In genomic region chr1:161190962-161191521, GRCh38 we compare ENCODE assay signal across 19 cellular contexts. TPM values are rescaled to one million over a fixed set of nuclear protein-coding genes. Genes with fewer than 3 reads are reported as not detected.
DNase-seq lines count a peak whose midpoint lies in the region; ATAC-seq and TF ChIP-seq lines count a peak whose summit lies in the region.
"Had no signal": no experiment of that assay in that cellular context is flagged by ENCODE, and none has a peak within 500 bp of the region (broad histone marks: within the 10 kb centered on the region; RNA-seq: fewer than 3 reads in every experiment).

No MANE protein-coding gene starts in this region.

- H2BK12ac ChIP-seq in H9 (ENCODE audit: insufficient read length, low read depth, low read length) = no peak overlapping the region

- TF ChIP-seq CTCF in H9 (conservative IDR thresholded peaks at IDR 0.05) (no peak), chondrocyte (IDR thresholded peaks at IDR 0.05) (no peak), OCI-LY7 (conservative IDR thresholded peaks at IDR 0.05; ENCODE audit: low read length) (no peak)

- H4K20me1 ChIP-seq in H9 (ENCODE audit: control insufficient read depth, insufficient read depth, insufficient read length) (no peaks in the 10 kb centered on the region), OCI-LY7 (ENCODE audit: insufficient read depth, low read length) (no peaks in the 10 kb centered on the region)

- H3K4ac ChIP-seq in H9 (ENCODE audit: low read depth, low read length) = no peak overlapping the region

- H3K27ac ChIP-seq in H9 (ENCODE audit: insufficient read length, low read depth, low read length) = no peak overlapping the region
- H3K27ac ChIP-seq in OCI-LY7 (ENCODE audit: low read depth, low read length, poor library complexity, severe bottlenecking) = no peak overlapping the region
- H3K27ac ChIP-seq: body of pancreas, coronary artery, foreskin keratinocyte, left ventricle myocardium inferior had no signal

- H3K4me3 Mint-ChIP-seq in H9 = no peak overlapping the region
- no peak overlapping the region for H3K4me3 Mint-ChIP-seq in chondrocyte (ENCODE audit: unreplicated experiment)
- no peak overlapping the region for H3K4me3 Mint-ChIP-seq in activated CD4-positive, alpha-beta T cell treated with anti-CD3 and anti-CD28 coated beads, Interleukin-2, amount 10 ng/mL, durations not matched to agents 24 days and 14 days
- H3K4me3 Mint-ChIP-seq: activated CD8-positive, alpha-beta T cell treated with anti-CD3 and anti-CD28 coated beads, Interleukin-2, amount 10 ng/mL, durations not matched to agents 7 days and 5 days; activated naive CD4-positive, alpha-beta T cell treated with anti-CD3 and anti-CD28 coated beads, Interleukin-2, amount 50 U/mL, for 24 hours; activated T-cell treated with anti-CD3 and anti-CD28 coated beads, Interleukin-2, amount 50 U/mL, for 4 hours had no signal

- no peaks in the 10 kb centered on the region for H3K9me3 Mint-ChIP-seq in H9
- no peaks in the 10 kb centered on the region for H3K9me3 Mint-ChIP-seq in chondrocyte (ENCODE audit: low read depth)
- H3K9me3 Mint-ChIP-seq in activated CD4-positive, alpha-beta T cell treated with anti-CD3 and anti-CD28 coated beads, Interleukin-2, amount 10 ng/mL, durations not matched to agents 24 days and 14 days = no peaks in the 10 kb centered on the region
- H3K9me3 Mint-ChIP-seq: activated naive CD4-positive, alpha-beta T cell treated with anti-CD3 and anti-CD28 coated beads, Interleukin-2, amount 50 U/mL, for 24 hours; activated T-cell treated with anti-CD3 and anti-CD28 coated beads, Interleukin-2, amount 50 U/mL, for 4 hours had no signal

- H2BK15ac ChIP-seq in H9 (ENCODE audit: low read depth, low read length) = no peak overlapping the region

- no peak overlapping the region for H2BK20ac ChIP-seq in H9 (ENCODE audit: low read depth, low read length, poor library complexity, severe bottlenecking)

- CTCF ChIA-PET in OCI-LY7 (lab: Charles Lee; ENCODE audit: unreplicated experiment) = interaction anchor here (1.2 to 1.9 kb wide), 3 partner anchors 9 to 35 kb away, joined by 5 to 10 read pairs (median 7); partner anchors contain the start of genes NDUFS2 and TOMM40L

- no peaks in the 10 kb centered on the region for H3K79me2 ChIP-seq in H9 (ENCODE audit: insufficient read depth, low read length)
- H3K79me2 ChIP-seq in OCI-LY7 (ENCODE audit: insufficient read depth, low read depth, low read length) = no peaks in the 10 kb centered on the region

- no peak overlapping the region for H2BK5ac ChIP-seq in H9 (ENCODE audit: insufficient read length, low read length)

- no peaks in the 10 kb centered on the region for H3K9me2 ChIP-seq in OCI-LY7 (ENCODE audit: insufficient read depth, low read length)

- POLR2A ChIA-PET in OCI-LY7 (lab: Charles Lee) = interaction anchor here (1.0 to 2.2 kb wide), 5 partner anchors 8 to 35 kb away, joined by 3 to 5 read pairs (median 5); partner anchors contain the start of genes B4GALT3 and TOMM40L

- H4K8ac ChIP-seq in H9 (replicated peaks; ENCODE audit: insufficient read length, low read depth, low read length) = no peak overlapping the region

- H4K5ac ChIP-seq in H9 (ENCODE audit: insufficient read length, low read depth, low read length) = no peak overlapping the region

- H3K4me2 ChIP-seq in H9 (ENCODE audit: insufficient read depth, insufficient read length, low read length) = no peak overlapping the region
- H3K4me2 ChIP-seq in OCI-LY7 (ENCODE audit: low read length) = no peak overlapping the region

- no peaks in the 10 kb centered on the region for H3K27me3 ChIP-seq in H9 (ENCODE audit: insufficient read depth, low read length)
- H3K27me3 ChIP-seq: body of pancreas, foreskin keratinocyte had no signal

- no peaks in the 10 kb centered on the region for H3K23me2 ChIP-seq in H9 (ENCODE audit: insufficient read length, low read depth, low read length, poor library complexity, severe bottlenecking)

- H3K27ac Mint-ChIP-seq in H9 (peak overlapping the region in 2 of 3 experiments; percentile 49 to 65; a peak in 2 of 7 replicates), chondrocyte (ENCODE audit: unreplicated experiment) (no peak overlapping the region)
- no peak overlapping the region for H3K27ac Mint-ChIP-seq in activated CD4-positive, alpha-beta T cell treated with anti-CD3 and anti-CD28 coated beads, Interleukin-2, amount 10 ng/mL, durations not matched to agents 24 days and 14 days
- H3K27ac Mint-ChIP-seq: activated naive CD4-positive, alpha-beta T cell treated with anti-CD3 and anti-CD28 coated beads, Interleukin-2, amount 50 U/mL, for 24 hours had no signal

- H3K56ac ChIP-seq in H9 (ENCODE audit: insufficient read length, low read depth, low read length) = no peak overlapping the region

- no peak overlapping the region for H4K91ac ChIP-seq in H9 (ENCODE audit: insufficient read length, low read depth, low read length)

- H3K4me3 ChIP-seq in OCI-LY7 (ENCODE audit: low read depth, low read length, poor library complexity, severe bottlenecking) = no peak overlapping the region
- H3K4me3 ChIP-seq: body of pancreas, coronary artery, left ventricle myocardium inferior had no signal

- H3K9ac ChIP-seq in H9 (ENCODE audit: extremely low read depth, insufficient read length, low read length) = no peak overlapping the region

- H2AK5ac ChIP-seq in H9 (ENCODE audit: insufficient read length, low read length) = no peak overlapping the region

- no TSS peak for BruUV-seq in OCI-LY7 (replicated peaks; lab: Mats Ljungman, UMichigan)

- H3K23ac ChIP-seq in H9 (ENCODE audit: insufficient read length, low read depth, low read length) = no peak overlapping the region

- no peaks in the 10 kb centered on the region for H3K27me3 Mint-ChIP-seq in H9 (ENCODE audit: low read depth)
- no peaks in the 10 kb centered on the region for H3K27me3 Mint-ChIP-seq in chondrocyte (ENCODE audit: low read depth)
- H3K27me3 Mint-ChIP-seq in activated CD4-positive, alpha-beta T cell treated with anti-CD3 and anti-CD28 coated beads, Interleukin-2, amount 10 ng/mL, durations not matched to agents 24 days and 14 days = no peaks in the 10 kb centered on the region
- H3K27me3 Mint-ChIP-seq: activated naive CD4-positive, alpha-beta T cell treated with anti-CD3 and anti-CD28 coated beads, Interleukin-2, amount 50 U/mL, for 24 hours had no signal

- H3K79me1 ChIP-seq in H9 (ENCODE audit: insufficient read depth, low read depth, low read length, poor library complexity, severe bottlenecking) = no peaks in the 10 kb centered on the region

- H3K4me1 ChIP-seq in H9 (ENCODE audit: insufficient read depth, low read length) (no peaks in the 10 kb centered on the region), OCI-LY7 (ENCODE audit: insufficient read depth, low read length, poor library complexity, severe bottlenecking) (peaks cover 45% of the 10 kb centered on the region)
- H3K4me1 ChIP-seq: body of pancreas, foreskin keratinocyte had no signal

- H3K36me3 ChIP-seq in OCI-LY7 (ENCODE audit: insufficient read depth, low read length) = no peaks in the 10 kb centered on the region

- no CpG with 5 or more reads among the region's 22 CpGs for WGBS in H9 (ENCODE audit: extremely low coverage, insufficient read length, low lambda C conversion rate)

- no peak overlapping the region for H2AFZ ChIP-seq in H9 (ENCODE audit: low read length)
- H2AFZ ChIP-seq in OCI-LY7 (ENCODE audit: low read length) = no peak overlapping the region

- no peak overlapping the region for H3K18ac ChIP-seq in H9 (ENCODE audit: insufficient read length, low read depth, low read length)

- peak; percentile 27 for DNase-seq in CD1c-positive myeloid dendritic cell (ENCODE audit: extremely low spot score)
- peak; percentile 48 for DNase-seq in H9
- DNase-seq in chondrocyte (ENCODE audit: low spot score) = peak; percentile 68
- peak; percentile 76 for DNase-seq in pons (ENCODE audit: low spot score)
- DNase-seq in OCI-LY7 (ENCODE audit: low spot score) = no peak
- DNase-seq in activated CD4-positive, alpha-beta T cell treated with anti-CD3 and anti-CD28 coated beads, Interleukin-2, amount 10 ng/mL, durations not matched to agents 24 days and 14 days = no peak
- DNase-seq: activated CD8-positive, alpha-beta T cell treated with anti-CD3 and anti-CD28 coated beads, Interleukin-2, amount 10 ng/mL, durations not matched to agents 7 days and 5 days; activated T-cell treated with anti-CD3 and anti-CD28 coated beads, Interleukin-2, amount 50 U/mL, for 4 hours; AML-193; body of pancreas; foreskin keratinocyte; left ventricle myocardium inferior; NCI-H1436 treated with DMSO at 0.1 percent for 48 hours; NCI-H226; occipital lobe; stimulated activated CD4-positive, alpha-beta T cell treated with anti-CD3 and anti-CD28 coated beads, Interleukin-2, amount 100 ng/mL, for 24 hours had no signal

- no peak overlapping the region for H2BK120ac ChIP-seq in H9 (ENCODE audit: low read depth, low read length, poor library complexity, severe bottlenecking)

- intact Hi-C loops in OCI-LY7 (cut with micrococcal nuclease; ENCODE audit: unreplicated experiment) = loop anchor here (5.0 kb wide), 1 partner anchor 191 kb away; no protein-coding TSS in a partner anchor
- intact Hi-C loops in activated CD4-positive, alpha-beta T cell treated with anti-CD3 and anti-CD28 coated beads, Interleukin-2, amount 10 ng/mL, durations not matched to agents 24 days and 14 days (cut with micrococcal nuclease) = no loop called here

- no peak overlapping the region for H3K14ac ChIP-seq in H9 (ENCODE audit: insufficient read depth, low read length)

- H3K36me3 Mint-ChIP-seq in H9 (ENCODE audit: insufficient read depth in 1 of 3, low read depth in 3 of 3) (peaks cover 0 to 27% (median 14%) of the 10 kb centered on the region in 3 experiments; a peak in 4 of 7 replicates), chondrocyte (ENCODE audit: low read depth) (no peaks in the 10 kb centered on the region)
- no peaks in the 10 kb centered on the region for H3K36me3 Mint-ChIP-seq in activated CD4-positive, alpha-beta T cell treated with anti-CD3 and anti-CD28 coated beads, Interleukin-2, amount 10 ng/mL, durations not matched to agents 24 days and 14 days (ENCODE audit: low read depth)
- H3K36me3 Mint-ChIP-seq: activated naive CD4-positive, alpha-beta T cell treated with anti-CD3 and anti-CD28 coated beads, Interleukin-2, amount 50 U/mL, for 24 hours had no signal

- H3K4me1 Mint-ChIP-seq in H9 = peaks cover 3 to 10% of the 10 kb centered on the region in 2 experiments
- peaks cover 3% of the 10 kb centered on the region for H3K4me1 Mint-ChIP-seq in chondrocyte (ENCODE audit: low read depth)
- H3K4me1 Mint-ChIP-seq in activated CD4-positive, alpha-beta T cell treated with anti-CD3 and anti-CD28 coated beads, Interleukin-2, amount 10 ng/mL, durations not matched to agents 24 days and 14 days = peaks cover 44% of the 10 kb centered on the region

- H3T11ph ChIP-seq in H9 (ENCODE audit: low read length) = no peak overlapping the region

- no peak for ATAC-seq in GM21515 (IDR thresholded peaks at IDR 0.05; ENCODE audit: unreplicated experiment)
- ATAC-seq: activated CD8-positive, alpha-beta T cell treated with anti-CD3 and anti-CD28 coated beads, Interleukin-2, amount 10 ng/mL, durations not matched to agents 7 days and 5 days; activated T-cell treated with anti-CD3 and anti-CD28 coated beads, Interleukin-2, amount 50 U/mL, for 4 hours; body of pancreas; foreskin keratinocyte had no signal

- H3K9me3 ChIP-seq in H9 (ENCODE audit: control insufficient read depth, low read depth, low read length) (no peaks in the 10 kb centered on the region), OCI-LY7 (ENCODE audit: low read length) (no peaks in the 10 kb centered on the region)
- H3K9me3 ChIP-seq: body of pancreas, left ventricle myocardium inferior had no signal

RNA-seq across cellular contexts. Expression of gene ADAMTS4, which starts 7.8 kb away (rescaled TPM):
- total RNA-seq in H9 (2021) (7.0 and 9.1 TPM in 2 replicates), chondrocyte (1.5 to 2.8 TPM (median 2.2 TPM) in 3 replicates), OCI-LY7 (2022) (0.07 and 0.15 TPM in 2 replicates)
- total RNA-seq in OCI-LY7 (2014; rRNA removed; shearing (Covaris generic)) = 0.03 TPM in 2 replicates
- total RNA-seq in activated CD4-positive, alpha-beta T cell treated with anti-CD3 and anti-CD28 coated beads, Interleukin-2, amount 10 ng/mL, durations not matched to agents 24 days and 14 days = 0.33 and 0.66 TPM in 2 replicates

RNA-seq across cellular contexts. Expression of gene NDUFS2, which starts 11.1 kb away (rescaled TPM):
- total RNA-seq in H9 (2021) = 80.3 and 84.5 TPM in 2 replicates
- total RNA-seq in chondrocyte = 50.6 to 59.2 TPM (median 55.2 TPM) in 3 replicates
- 62.9 and 76.4 TPM in 2 replicates for total RNA-seq in OCI-LY7 (2014; rRNA removed; shearing (Covaris generic))
- 72.1 and 73.4 TPM in 2 replicates for total RNA-seq in OCI-LY7 (2022)
- 88.4 and 89.6 TPM in 2 replicates for total RNA-seq in activated CD4-positive, alpha-beta T cell treated with anti-CD3 and anti-CD28 coated beads, Interleukin-2, amount 10 ng/mL, durations not matched to agents 24 days and 14 days

RNA-seq across cellular contexts. Expression of gene B4GALT3, which starts 13.7 kb away (rescaled TPM):
- total RNA-seq in H9 (2021) (31.8 and 33.1 TPM in 2 replicates), chondrocyte (22.4 to 23.7 TPM (median 23.0 TPM) in 3 replicates), OCI-LY7 (2022) (41.7 and 49.8 TPM in 2 replicates)
- 36.2 and 39.1 TPM in 2 replicates for total RNA-seq in OCI-LY7 (2014; rRNA removed; shearing (Covaris generic))
- total RNA-seq in activated CD4-positive, alpha-beta T cell treated with anti-CD3 and anti-CD28 coated beads, Interleukin-2, amount 10 ng/mL, durations not matched to agents 24 days and 14 days = 65.1 and 69.9 TPM in 2 replicates

RNA-seq across cellular contexts. Expression of gene FCER1G, which starts 24.1 kb away (rescaled TPM):
- total RNA-seq in H9 (2021) (0.44 and 0.90 TPM in 2 replicates), chondrocyte (not detected in 3 replicates), OCI-LY7 (2022) (0.88 and 1.2 TPM in 2 replicates)
- total RNA-seq in OCI-LY7 (2014; rRNA removed; shearing (Covaris generic)) = 3.2 TPM in 1 of 2 replicates, not detected in the other
- total RNA-seq in activated CD4-positive, alpha-beta T cell treated with anti-CD3 and anti-CD28 coated beads, Interleukin-2, amount 10 ng/mL, durations not matched to agents 24 days and 14 days = 0.63 TPM in 1 of 2 replicates, not detected in the other

RNA-seq across cellular contexts. Expression of gene PPOX, which starts 24.8 kb away (rescaled TPM):
- 33.4 and 39.8 TPM in 2 replicates for total RNA-seq in H9 (2021)
- 21.6 to 38.8 TPM (median 25.6 TPM) in 3 replicates for total RNA-seq in chondrocyte
- total RNA-seq in OCI-LY7 (2014; rRNA removed; shearing (Covaris generic)) = 40.1 and 42.0 TPM in 2 replicates
- total RNA-seq in OCI-LY7 (2022) = 45.5 and 53.2 TPM in 2 replicates
- 28.6 and 31.1 TPM in 2 replicates for total RNA-seq in activated CD4-positive, alpha-beta T cell treated with anti-CD3 and anti-CD28 coated beads, Interleukin-2, amount 10 ng/mL, durations not matched to agents 24 days and 14 days

Comparison
In these comparisons a context has a peak if more than half of its experiments do, and no peak if none do; other contexts are left out.
1. DNase-seq: peak in CD1c-positive myeloid dendritic cell (single experiment), H9 (single experiment), chondrocyte (single experiment) and pons (single experiment); none in OCI-LY7 (single experiment) and activated CD4-positive, alpha-beta T cell treated with anti-CD3 and anti-CD28 coated beads, Interleukin-2, amount 10 ng/mL, durations not matched to agents 24 days and 14 days (single experiment).
2. H3K27ac Mint-ChIP-seq: peak in H9 (2 of 3); none in chondrocyte (single experiment) and activated CD4-positive, alpha-beta T cell treated with anti-CD3 and anti-CD28 coated beads, Interleukin-2, amount 10 ng/mL, durations not matched to agents 24 days and 14 days (single experiment).